Comparison of ENCODE assay signal across 8 cellular contexts in genomic region chrX:100410083-100410590, GRCh38. TPM values are rescaled to one million over a fixed set of nuclear protein-coding genes. Genes with fewer than 3 reads are reported as not detected.
DNase-seq lines count a peak whose midpoint lies in the region; ATAC-seq and TF ChIP-seq lines count a peak whose summit lies in the region.

PCDH19 (minus strand) TSS chrX:100410273; CDS start chrX:100408597, 1,676 bp downstream.

- no peaks in the 10 kb centered on the region for H3K79me2 ChIP-seq in osteoblast (ENCODE audit: insufficient read depth, low read length)

- no peak within 1 kb of the TSS for H3K27ac ChIP-seq in osteoblast (ENCODE audit: low read depth, low read length)
- H3K27ac ChIP-seq in uterus: no peak within 1 kb of the TSS

- CTCF ChIA-PET in activated naive CD4-positive, alpha-beta T cell treated with anti-CD3 and anti-CD28 coated beads, Interleukin-2, amount 10 ng/mL, durations not matched to agents 7 days and 5 days (lab: Charles Lee): no interaction called here

- H3K4me2 ChIP-seq in osteoblast (ENCODE audit: insufficient read depth, low read length): peak within 1 kb of the TSS; percentile 71

- TF ChIP-seq POLR2A in uterus (IDR thresholded peaks at IDR 0.05): peak; percentile 34 to 40

- H3K9me3 ChIP-seq in osteoblast (ENCODE audit: low read depth, low read length) (no peaks in the 10 kb centered on the region), uterus (no peaks in the 10 kb centered on the region)

- peak within 1 kb of the TSS; percentile 87 for H3K27ac Mint-ChIP-seq in activated naive CD4-positive, alpha-beta T cell treated with anti-CD3 and anti-CD28 coated beads, Interleukin-2, amount 10 ng/mL, durations not matched to agents 7 days and 5 days

- TF ChIP-seq CTCF in LNCaP clone FGC (IDR thresholded peaks at IDR 0.05; ENCODE audit: control insufficient read depth, extremely low read depth, insufficient read depth) (no peak), osteoblast (IDR thresholded peaks at IDR 0.05; ENCODE audit: extremely low read depth, low read depth, low read length) (no peak), uterus (IDR thresholded peaks at IDR 0.05) (no peak)

- H3K27me3 ChIP-seq in osteoblast (ENCODE audit: insufficient read depth, low read length): peaks cover 44% of the 10 kb centered on the region
- peaks cover 5 to 10% of the 10 kb centered on the region in 2 donors for H3K27me3 ChIP-seq in uterus

- H2AFZ ChIP-seq in osteoblast (ENCODE audit: low read length): peak within 1 kb of the TSS; percentile 56

- peaks cover 2% of the 10 kb centered on the region for H3K4me1 Mint-ChIP-seq in activated naive CD4-positive, alpha-beta T cell treated with anti-CD3 and anti-CD28 coated beads, Interleukin-2, amount 10 ng/mL, durations not matched to agents 7 days and 5 days

- peak within 1 kb of the TSS; percentile 49 for H3K4me3 Mint-ChIP-seq in activated naive CD4-positive, alpha-beta T cell treated with anti-CD3 and anti-CD28 coated beads, Interleukin-2, amount 10 ng/mL, durations not matched to agents 7 days and 5 days

- DNase-seq in DMS114 treated with DMSO at 0.1 percent for 48 hours (lab: John Stamatoyannopoulos, UW; ENCODE audit: unreplicated experiment) (peak; percentile 40), LNCaP clone FGC (ENCODE audit: low read depth) (peak; percentile 2), Right ventricle myocardium superior (peak; percentile 70), osteoblast (ENCODE audit: insufficient read length, low spot score, missing footprints) (peak; percentile 97), uterus (peak; percentile 38 to 55), cortex of kidney (lab: John Stamatoyannopoulos, UW) (no peak)
- peak; percentile 30 for DNase-seq in activated naive CD4-positive, alpha-beta T cell treated with anti-CD3 and anti-CD28 coated beads, Interleukin-2, amount 10 ng/mL, durations not matched to agents 7 days and 5 days

- H4K20me1 ChIP-seq in osteoblast (ENCODE audit: insufficient read depth, low read length): no peaks in the 10 kb centered on the region

- H3K4me1 ChIP-seq in osteoblast (ENCODE audit: insufficient read depth, low read length) (no peaks in the 10 kb centered on the region), uterus (no peaks in the 10 kb centered on the region)

- intact Hi-C loops in Right ventricle myocardium superior (cut with DNase I): no loop called here
- intact Hi-C loops in uterus (cut with DNase I; ENCODE audit: low total_unique reads): no loop called here

- H3K36me3 Mint-ChIP-seq in activated naive CD4-positive, alpha-beta T cell treated with anti-CD3 and anti-CD28 coated beads, Interleukin-2, amount 10 ng/mL, durations not matched to agents 7 days and 5 days: peaks cover 2% of the 10 kb centered on the region

- H3K4me3 ChIP-seq in LNCaP clone FGC (ENCODE audit: low read depth, low read length): peak within 1 kb of the TSS; percentile 34
- peak within 1 kb of the TSS; percentile 54 for H3K4me3 ChIP-seq in osteoblast (ENCODE audit: insufficient read depth, low read length)
- H3K4me3 ChIP-seq in uterus: peak within 1 kb of the TSS; percentile 19 to 42

- H3K27me3 Mint-ChIP-seq in activated naive CD4-positive, alpha-beta T cell treated with anti-CD3 and anti-CD28 coated beads, Interleukin-2, amount 10 ng/mL, durations not matched to agents 7 days and 5 days: peaks cover 90% of the 10 kb centered on the region

- H3K36me3 ChIP-seq in osteoblast (ENCODE audit: insufficient read depth, low read length) (no peaks in the 10 kb centered on the region), uterus (no peaks in the 10 kb centered on the region)

- H3K9me3 Mint-ChIP-seq in activated naive CD4-positive, alpha-beta T cell treated with anti-CD3 and anti-CD28 coated beads, Interleukin-2, amount 10 ng/mL, durations not matched to agents 7 days and 5 days: no peaks in the 10 kb centered on the region

- ATAC-seq in Right ventricle myocardium superior (ENCODE audit: poor library complexity) (peak; percentile 95), HG03457 (IDR thresholded peaks at IDR 0.05; ENCODE audit: unreplicated experiment) (no peak)

RNA-seq across cellular contexts. Expression of gene PCDH19, which starts in this region (rescaled TPM):
- total RNA-seq in Right ventricle myocardium superior (0.32 TPM), osteoblast (0.36 and 0.59 TPM in 2 replicates), uterus (1 to 10 TPM; 2.0 to 5.2 (median 3.4) TPM)

Comparison
In these comparisons a context has a peak if more than half of its experiments do, and no peak if none do; other contexts are left out.
1. Peak in DNase-seq and ATAC-seq in Right ventricle myocardium superior; RNA of the gene not detected or under 1 TPM.
2. Peak in DNase-seq, H3K4me3 ChIP-seq and H3K4me2 ChIP-seq in osteoblast; RNA of the gene not detected or under 1 TPM.